ENCODE assay signal across 26 cellular contexts in the genomic region with DNA sequence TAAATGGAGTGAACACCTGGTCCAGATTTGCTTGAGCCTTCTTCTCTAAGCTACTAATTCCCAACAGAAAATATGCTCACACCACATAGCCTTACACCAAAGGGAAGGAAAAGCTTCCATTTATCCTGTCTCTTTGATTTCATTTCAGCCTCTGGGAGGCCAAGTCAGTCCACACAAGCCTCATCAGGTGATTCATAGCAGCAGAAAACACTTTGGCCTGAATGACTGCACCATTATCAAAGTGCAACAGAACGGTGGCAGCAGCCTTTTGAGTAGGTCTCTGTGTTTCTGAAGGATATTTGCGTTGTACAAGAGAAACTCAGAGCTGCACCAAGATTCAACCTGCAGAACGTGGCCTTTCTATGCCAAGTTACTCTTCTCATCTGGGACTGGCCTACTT. TPM values are rescaled to one million over a fixed set of nuclear protein-coding genes. Genes with fewer than 3 reads are reported as not detected.
DNase-seq lines count a peak whose midpoint lies in the region; ATAC-seq, FAIRE-seq and TF ChIP-seq lines count a peak whose summit lies in the region.
"Had no signal": no experiment of that assay in that cellular context is flagged by ENCODE, and none has a peak within 500 bp of the region (broad histone marks: within the 10 kb centered on the region; RNA-seq: fewer than 3 reads in every experiment).

No MANE protein-coding gene starts in this region.

- no peaks in the 10 kb centered on the region for H3K4me1 ChIP-seq in esophagus muscularis mucosa
- H3K4me1 ChIP-seq in small intestine (ENCODE audit: control insufficient read depth in 2 of 2, insufficient read depth in 1 of 2, low read depth in 1 of 2, low read length in 1 of 2) = no peaks in the 10 kb centered on the region
- H3K4me1 ChIP-seq: BE2C, HAP-1 had no signal

- no peak for TF ChIP-seq EP300 in esophagus muscularis mucosa (IDR thresholded peaks at IDR 0.05)

- DNase-seq in NCI-H82 (lab: John Stamatoyannopoulos, UW) (peak; percentile 12), NCI-H82 treated with DMSO at 0.1 percent for 48 hours (lab: John Stamatoyannopoulos, UW; ENCODE audit: unreplicated experiment) (no peak), esophagus muscularis mucosa (ENCODE audit: extremely low spot score) (peak; percentile 50), small intestine (peak; percentile 47), AG08396 (ENCODE audit: low spot score) (no peak), COLO829 (ENCODE audit: low spot score) (no peak), SHP77 (lab: John Stamatoyannopoulos, UW) (no peak)
- DNase-seq: AML-193; BE2C; Calu3; CD4-positive, alpha-beta T cell; CD8-positive, alpha-beta memory T cell; COR-L47; DMS53; DMS79 treated with DMSO at 0.1 percent for 48 hours; GF-D8; GOT3; HFFc6 had no signal

- WGBS in esophagus muscularis mucosa = 95% methylated on average over 3 of the region's 3 CpGs
- WGBS in small intestine, 3 donors = 68 to 84% (median 80%) methylated on average over 3 of the region's 3 CpGs

- TF ChIP-seq CTCF in esophagus muscularis mucosa (IDR thresholded peaks at IDR 0.05) = no peak

- no peak for TF ChIP-seq POLR2A in esophagus muscularis mucosa (IDR thresholded peaks at IDR 0.05; ENCODE audit: low read depth)

- no peak for ATAC-seq in GM19455 (IDR thresholded peaks at IDR 0.05; ENCODE audit: unreplicated experiment)

- no peaks in the 10 kb centered on the region for H3K36me3 ChIP-seq in esophagus muscularis mucosa
- no peaks in the 10 kb centered on the region for H3K36me3 ChIP-seq in small intestine (ENCODE audit: control insufficient read depth in 2 of 2, insufficient read depth in 2 of 2, low read length in 2 of 2)
- H3K36me3 ChIP-seq: BE2C; BLaER1 treated with 17β-estradiol and CSF1 and Interleukin-3, amounts not matched to agents 10 nM and 100 nM; HAP-1 had no signal

- no peak overlapping the region for H3K4me3 ChIP-seq in esophagus muscularis mucosa
- no peak overlapping the region for H3K4me3 ChIP-seq in small intestine (ENCODE audit: low read depth in 1 of 2, low read length in 2 of 2)
- H3K4me3 ChIP-seq: BLaER1 treated with 17β-estradiol and CSF1 and Interleukin-3, amounts not matched to agents 10 nM and 100 nM; HAP-1 had no signal

- no peaks in the 10 kb centered on the region for H3K27me3 ChIP-seq in esophagus muscularis mucosa
- H3K27me3 ChIP-seq in small intestine (ENCODE audit: control insufficient read depth in 2 of 2, insufficient read depth in 2 of 2, low read length in 2 of 2) = no peaks in the 10 kb centered on the region
- H3K27me3 ChIP-seq: BE2C; BLaER1 treated with 17β-estradiol and CSF1 and Interleukin-3, amounts not matched to agents 10 nM and 100 nM had no signal

- H3K27ac ChIP-seq in esophagus muscularis mucosa (replicated peaks in 1 of 4) = no peak overlapping the region
- H3K27ac ChIP-seq in small intestine (ENCODE audit: low read depth in 1 of 2, low read length in 1 of 2) = no peak overlapping the region
- H3K27ac ChIP-seq: 22Rv1; BLaER1 treated with 17β-estradiol and CSF1 and Interleukin-3, amounts not matched to agents 10 nM and 100 nM had no signal

- intact Hi-C loops in esophagus muscularis mucosa (cut with DNase I) = no loop called here

- H3K9me3 ChIP-seq in esophagus muscularis mucosa = peaks cover 0 to 7% (median 2%) of the 10 kb centered on the region in 4 donors
- H3K9me3 ChIP-seq in small intestine (ENCODE audit: control insufficient read depth, low read depth) = no peaks in the 10 kb centered on the region
- H3K9me3 ChIP-seq: BE2C, HAP-1 had no signal

- no peak for FAIRE-seq in small intestine (lab: Jason Lieb, UNC)
- FAIRE-seq: A204.1, GM12891, GM18507, H54 had no signal

RNA-seq across cellular contexts. Expression of a gene that starts 46.6 kb away (rescaled TPM):
- 10 to 100 TPM; 30.7 to 50.4 (median 45.8) TPM for total RNA-seq in esophagus muscularis mucosa
- 10 to 100 TPM; 14.9 to 17.5 (median 17.2) TPM for polyA plus RNA-seq in small intestine

Comparison
In these comparisons a context has a peak if more than half of its experiments do, and no peak if none do; other contexts are left out.
1. DNase-seq: peak in NCI-H82 (single experiment), esophagus muscularis mucosa (single experiment) and small intestine (single experiment); none in NCI-H82 treated with DMSO at 0.1 percent for 48 hours (single experiment), AG08396 (single experiment), COLO829 (single experiment) and SHP77 (0 of 2).